Comparison of ENCODE assay signal across 9 cellular contexts in genomic region chr10:104045151-104046089, GRCh38. TPM values are rescaled to one million over a fixed set of nuclear protein-coding genes. Genes with fewer than 3 reads are reported as not detected.
DNase-seq lines count a peak whose midpoint lies in the region; ATAC-seq and TF ChIP-seq lines count a peak whose summit lies in the region.
"Had no signal": no experiment of that assay in that cellular context is flagged by ENCODE, and none has a peak within 500 bp of the region (broad histone marks: within the 10 kb centered on the region; RNA-seq: fewer than 3 reads in every experiment).

No MANE protein-coding gene starts in this region.

- peak; percentile 77 for TF ChIP-seq CTCF in LNCaP clone FGC (IDR thresholded peaks at IDR 0.05; ENCODE audit: control insufficient read depth, extremely low read depth, insufficient read depth)
- peak; percentile 15 to 60 (median 43) for TF ChIP-seq CTCF in body of pancreas (IDR thresholded peaks at IDR 0.05)
- peak; percentile 91 for TF ChIP-seq CTCF in kidney epithelial cell (IDR thresholded peaks at IDR 0.05; ENCODE audit: insufficient read depth, low read length, poor library complexity, severe bottlenecking)
- TF ChIP-seq CTCF in type B pancreatic cell (conservative IDR thresholded peaks at IDR 0.05) = peak; percentile 73

- H3K4me1 Mint-ChIP-seq in type B pancreatic cell (ENCODE audit: unreplicated experiment) = no peaks in the 10 kb centered on the region

- no peaks in the 10 kb centered on the region for H3K9me3 Mint-ChIP-seq in type B pancreatic cell
- H3K9me3 Mint-ChIP-seq: CD8-positive, alpha-beta T cell had no signal

- no peak for TF ChIP-seq POLR2A in body of pancreas (IDR thresholded peaks at IDR 0.05)

- no peaks in the 10 kb centered on the region for H3K36me3 Mint-ChIP-seq in type B pancreatic cell
- H3K36me3 Mint-ChIP-seq: CD8-positive, alpha-beta T cell had no signal

- no peak overlapping the region for H3K27ac ChIP-seq in body of pancreas

- WGBS in body of pancreas, 2 donors = 57 to 64% methylated on average over 8 to 9 of the region's 9 CpGs

- no peaks in the 10 kb centered on the region for H3K36me3 ChIP-seq in body of pancreas (replicated peaks in 1 of 2; ENCODE audit: insufficient read depth in 1 of 2, low read depth in 2 of 2)
- H3K36me3 ChIP-seq in kidney epithelial cell (ENCODE audit: control insufficient read depth, insufficient read depth, low read length) = no peaks in the 10 kb centered on the region

- H3K4me3 ChIP-seq in LNCaP clone FGC (ENCODE audit: low read depth, low read length) = no peak overlapping the region
- H3K4me3 ChIP-seq in body of pancreas = no peak overlapping the region
- H3K4me3 ChIP-seq in kidney epithelial cell (ENCODE audit: low read depth, low read length) = no peak overlapping the region

- ATAC-seq in body of pancreas (peak; percentile 73), HG02981 (IDR thresholded peaks at IDR 0.05; ENCODE audit: unreplicated experiment) (no peak)
- ATAC-seq: CD8-positive, alpha-beta T cell had no signal

- DNase-seq in NCI-H345 (lab: John Stamatoyannopoulos, UW) (peak; percentile 7), NCI-H345 treated with DMSO at 0.1 percent for 48 hours (lab: John Stamatoyannopoulos, UW; ENCODE audit: unreplicated experiment) (no peak), LNCaP clone FGC (ENCODE audit: low read depth) (peak; percentile 10), body of pancreas (peak; percentile 35 to 56 (median 44)), kidney epithelial cell (ENCODE audit: low read depth) (no peak), type B pancreatic cell (ENCODE audit: extremely low spot score, unreplicated experiment) (no peak)
- no peak for DNase-seq in activated CD4-positive, CD25-positive, alpha-beta regulatory T cell (lab: John Stamatoyannopoulos, UW)

- H3K27ac Mint-ChIP-seq in type B pancreatic cell = no peak overlapping the region
- H3K27ac Mint-ChIP-seq: CD8-positive, alpha-beta T cell had no signal

- H3K27me3 Mint-ChIP-seq in type B pancreatic cell = no peaks in the 10 kb centered on the region

- no peak overlapping the region for H3K4me3 Mint-ChIP-seq in type B pancreatic cell
- H3K4me3 Mint-ChIP-seq: CD8-positive, alpha-beta T cell had no signal

- no peaks in the 10 kb centered on the region for H3K4me1 ChIP-seq in body of pancreas

- H3K27me3 ChIP-seq in body of pancreas = no peaks in the 10 kb centered on the region
- H3K27me3 ChIP-seq in kidney epithelial cell (ENCODE audit: control insufficient read depth, insufficient read depth, low read length) = no peaks in the 10 kb centered on the region

- H3K9me3 ChIP-seq in body of pancreas = no peaks in the 10 kb centered on the region

- intact Hi-C loops in body of pancreas (cut with DNase I) = no loop called here

RNA-seq across cellular contexts. Expression of gene COL17A1, which starts 40.3 kb away (rescaled TPM):
- total RNA-seq in body of pancreas (1 to 10 TPM in 1 of 2 donors, not detected in 1; 3.6 TPM), kidney epithelial cell (0.21 and 0.33 TPM in 2 replicates), type B pancreatic cell (ENCODE audit: low replicate concordance) (14.5 and 94.1 TPM in 2 replicates)
- total RNA-seq: CD8-positive, alpha-beta T cell had no signal

Comparison
In these comparisons a context has a peak if more than half of its experiments do, and no peak if none do; other contexts are left out.
1. DNase-seq: peak in NCI-H345 (single experiment), LNCaP clone FGC (single experiment) and body of pancreas (4 of 4); none in NCI-H345 treated with DMSO at 0.1 percent for 48 hours (single experiment), kidney epithelial cell (single experiment), type B pancreatic cell (single experiment) and activated CD4-positive, CD25-positive, alpha-beta regulatory T cell (0 of 4).
2. Peak in every context shown above with its lines, with median percentiles within 50 percentile points of each other: CTCF ChIP-seq.